ENCODE assay signal across 7 cellular contexts in genomic region chr7:69599879-69600764, GRCh38. TPM values are rescaled to one million over a fixed set of nuclear protein-coding genes. Genes with fewer than 3 reads are reported as not detected.
DNase-seq lines count a peak whose midpoint lies in the region; ATAC-seq, FAIRE-seq and TF ChIP-seq lines count a peak whose summit lies in the region.

No MANE protein-coding gene starts in this region.

- TF ChIP-seq CTCF in fibroblast of mammary gland (conservative IDR thresholded peaks at IDR 0.05; ENCODE audit: control insufficient read depth, insufficient read depth, low read depth, low read length), result no peak

- ATAC-seq in GM21825 (IDR thresholded peaks at IDR 0.05; ENCODE audit: unreplicated experiment), result no peak
- no peak for ATAC-seq in GM18907 (IDR thresholded peaks at IDR 0.05; ENCODE audit: unreplicated experiment)

- TF ChIP-seq POLR2A in GM12891 (IDR thresholded peaks at IDR 0.05; ENCODE audit: low read depth, low read length), result no peak

- no peak for FAIRE-seq in GM12891 (lab: Jason Lieb, UNC)

- peak overlapping the region; percentile 85 for H3K4me3 ChIP-seq in fibroblast of mammary gland (ENCODE audit: control insufficient read depth, low read depth, low read length)

- DNase-seq in GM03348 (ENCODE audit: low spot score) (peak; percentile 16), NAMALWA (ENCODE audit: low spot score) (peak; percentile 71), fibroblast of mammary gland (ENCODE audit: low read depth) (peak; percentile 35), retina (peak; percentile 78), GM12891 (ENCODE audit: insufficient read length, low spot score) (no peak)

TF ChIP-seq in GM12891, 5 proteins besides CTCF, POLR2A, EP300 and RAD21:
- TF ChIP-seq PAX5 (IDR thresholded peaks at IDR 0.05; ENCODE audit: insufficient read depth, low read length, severe bottlenecking) (no peak), POLR2AphosphoS5 (IDR thresholded peaks at IDR 0.05; ENCODE audit: low read depth, low read length) (no peak), SPI1 (IDR thresholded peaks at IDR 0.05; ENCODE audit: low read depth, low read length) (no peak), TAF1 (IDR thresholded peaks at IDR 0.05; ENCODE audit: low read depth, low read length) (no peak), POU2F2 (IDR thresholded peaks at IDR 0.05; ENCODE audit: low read depth, low read length) (no peak)

RNA-seq across cellular contexts. Expression of gene AUTS2, which starts 1.8 kb away (rescaled TPM):
- 9.2 TPM for polyA plus RNA-seq in GM12891 (2012; ENCODE audit: low read depth, missing spikeins)
